Comparison of ENCODE assay signal across 40 cellular contexts in genomic region chr2:24222946-24223345, GRCh38. TPM values are rescaled to one million over a fixed set of nuclear protein-coding genes. Genes with fewer than 3 reads are reported as not detected.
"Had no signal": no experiment of that assay in that cellular context is flagged by ENCODE, and none has a peak within 500 bp of the region (broad histone marks: within the 10 kb centered on the region; RNA-seq: fewer than 3 reads in every experiment).

No MANE protein-coding gene starts in this region.

- H3K4me3 Mint-ChIP-seq: activated CD4-positive, alpha-beta memory T cell treated with anti-CD3 and anti-CD28 coated beads, Interleukin-2, amount 10 ng/mL, durations not matched to agents 7 days and 5 days; activated CD4-positive, alpha-beta T cell treated with anti-CD3 and anti-CD28 coated beads for 36 hours; activated CD4-positive, alpha-beta T cell treated with anti-CD3 and anti-CD28 coated beads, Interleukin-2, amount 10 ng/mL, durations not matched to agents 7 days and 5 days; activated CD8-positive, alpha-beta memory T cell treated with anti-CD3 and anti-CD28 coated beads, Interleukin-2, amount 10 ng/mL, durations not matched to agents 7 days and 5 days; activated CD8-positive, alpha-beta T cell treated with anti-CD3 and anti-CD28 coated beads, Interleukin-2, amount 10 ng/mL, durations not matched to agents 7 days and 5 days; activated naive CD4-positive, alpha-beta T cell treated with anti-CD3 and anti-CD28 coated beads, Interleukin-2, amount 10 ng/mL, durations not matched to agents 7 days and 5 days; activated naive CD4-positive, alpha-beta T cell treated with anti-CD3 and anti-CD28 coated beads, Interleukin-2, amount 50 U/mL, for 24 hours; activated naive CD8-positive, alpha-beta T cell; activated naive CD8-positive, alpha-beta T cell treated with anti-CD3 and anti-CD28 coated beads, Interleukin-2, amount 10 ng/mL, durations not matched to agents 7 days and 5 days; activated naive CD8-positive, alpha-beta T cell treated with anti-CD3 and anti-CD28 coated beads, Interleukin-2, amount 50 U/mL, for 24 hours; activated T-cell treated with anti-CD3 and anti-CD28 coated beads, Interleukin-2, amount 50 U/mL, for 24 hours; brain; central memory CD8-positive, alpha-beta T cell; T-helper 1 cell treated with Interleukin-12 subunit alpha and Interleukin-12 subunit beta and Interleukin-4 antibody, amounts not matched to agents 30 μg/mL and 1 μg/mL, for 36 hours; T-helper 2 cell treated with Interferon-gamma antibody and Interleukin-4, amounts not matched to agents 5 μg/mL and 100 μg/mL, for 36 hours; WTC11 had no signal

- H3K27ac ChIP-seq: ascending aorta, cardiac muscle cell, WERI-Rb-1 had no signal

- ATAC-seq: activated CD4-positive, alpha-beta T cell treated with anti-CD3 and anti-CD28 coated beads for 36 hours; activated CD4-positive, CD25-positive, alpha-beta regulatory T cell treated with anti-CD3 and anti-CD28 coated beads, Interleukin-2, amount 50 U/mL, for 24 hours; activated CD8-positive, alpha-beta memory T cell treated with anti-CD3 and anti-CD28 coated beads, Interleukin-2, amount 10 ng/mL, durations not matched to agents 7 days and 5 days; activated CD8-positive, alpha-beta T cell treated with anti-CD3 and anti-CD28 coated beads, Interleukin-2, amount 10 ng/mL, durations not matched to agents 7 days and 5 days; activated naive CD8-positive, alpha-beta T cell treated with anti-CD3 and anti-CD28 coated beads, Interleukin-2, amount 50 U/mL, for 24 hours; WTC11 had no signal

- H3K4me1 Mint-ChIP-seq: activated CD4-positive, alpha-beta memory T cell treated with anti-CD3 and anti-CD28 coated beads, Interleukin-2, amount 10 ng/mL, durations not matched to agents 7 days and 5 days; activated CD4-positive, alpha-beta T cell treated with anti-CD3 and anti-CD28 coated beads for 36 hours; activated CD4-positive, alpha-beta T cell treated with anti-CD3 and anti-CD28 coated beads, Interleukin-2, amount 10 ng/mL, durations not matched to agents 7 days and 5 days; activated naive CD4-positive, alpha-beta T cell treated with anti-CD3 and anti-CD28 coated beads, Interleukin-2, amount 10 ng/mL, durations not matched to agents 7 days and 5 days; activated naive CD4-positive, alpha-beta T cell treated with anti-CD3 and anti-CD28 coated beads, Interleukin-2, amount 50 U/mL, for 24 hours; activated naive CD8-positive, alpha-beta T cell treated with anti-CD3 and anti-CD28 coated beads, Interleukin-2, amount 10 ng/mL, durations not matched to agents 7 days and 5 days; activated naive CD8-positive, alpha-beta T cell treated with anti-CD3 and anti-CD28 coated beads, Interleukin-2, amount 50 U/mL, for 24 hours; WTC11 had no signal

- H3K4me1 ChIP-seq: ascending aorta had no signal

- H3K27me3 Mint-ChIP-seq: activated CD4-positive, alpha-beta memory T cell treated with anti-CD3 and anti-CD28 coated beads, Interleukin-2, amount 10 ng/mL, durations not matched to agents 7 days and 5 days; activated CD4-positive, alpha-beta T cell treated with anti-CD3 and anti-CD28 coated beads for 36 hours; activated CD4-positive, alpha-beta T cell treated with anti-CD3 and anti-CD28 coated beads, Interleukin-2, amount 10 ng/mL, durations not matched to agents 7 days and 5 days; activated CD8-positive, alpha-beta memory T cell treated with anti-CD3 and anti-CD28 coated beads, Interleukin-2, amount 10 ng/mL, durations not matched to agents 7 days and 5 days; activated naive CD4-positive, alpha-beta T cell treated with anti-CD3 and anti-CD28 coated beads, Interleukin-2, amount 10 ng/mL, durations not matched to agents 7 days and 5 days; activated naive CD4-positive, alpha-beta T cell treated with anti-CD3 and anti-CD28 coated beads, Interleukin-2, amount 50 U/mL, for 24 hours; activated naive CD8-positive, alpha-beta T cell; activated naive CD8-positive, alpha-beta T cell treated with anti-CD3 and anti-CD28 coated beads, Interleukin-2, amount 10 ng/mL, durations not matched to agents 7 days and 5 days; activated naive CD8-positive, alpha-beta T cell treated with anti-CD3 and anti-CD28 coated beads, Interleukin-2, amount 50 U/mL, for 24 hours; activated T-cell treated with anti-CD3 and anti-CD28 coated beads, Interleukin-2, amount 50 U/mL, for 24 hours; brain; central memory CD8-positive, alpha-beta T cell had no signal

- H3K9me3 ChIP-seq: ascending aorta had no signal

- H3K36me3 ChIP-seq: cardiac muscle cell, WERI-Rb-1 had no signal

- H3K36me3 Mint-ChIP-seq: activated naive CD8-positive, alpha-beta T cell treated with anti-CD3 and anti-CD28 coated beads, Interleukin-2, amount 10 ng/mL, durations not matched to agents 7 days and 5 days; WTC11 had no signal

- FAIRE-seq: bronchial epithelial cell, TTC549 had no signal

- H3K27ac Mint-ChIP-seq: activated CD4-positive, alpha-beta memory T cell treated with anti-CD3 and anti-CD28 coated beads, Interleukin-2, amount 10 ng/mL, durations not matched to agents 7 days and 5 days; activated CD4-positive, alpha-beta T cell treated with anti-CD3 and anti-CD28 coated beads for 36 hours; activated CD4-positive, alpha-beta T cell treated with anti-CD3 and anti-CD28 coated beads, Interleukin-2, amount 10 ng/mL, durations not matched to agents 7 days and 5 days; activated CD8-positive, alpha-beta memory T cell treated with anti-CD3 and anti-CD28 coated beads, Interleukin-2, amount 10 ng/mL, durations not matched to agents 7 days and 5 days; activated CD8-positive, alpha-beta T cell treated with anti-CD3 and anti-CD28 coated beads, Interleukin-2, amount 10 ng/mL, durations not matched to agents 7 days and 5 days; activated naive CD4-positive, alpha-beta T cell treated with anti-CD3 and anti-CD28 coated beads, Interleukin-2, amount 10 ng/mL, durations not matched to agents 7 days and 5 days; activated naive CD4-positive, alpha-beta T cell treated with anti-CD3 and anti-CD28 coated beads, Interleukin-2, amount 50 U/mL, for 24 hours; activated naive CD8-positive, alpha-beta T cell; activated naive CD8-positive, alpha-beta T cell treated with anti-CD3 and anti-CD28 coated beads, Interleukin-2, amount 10 ng/mL, durations not matched to agents 7 days and 5 days; activated naive CD8-positive, alpha-beta T cell treated with anti-CD3 and anti-CD28 coated beads, Interleukin-2, amount 50 U/mL, for 24 hours; activated T-cell treated with anti-CD3 and anti-CD28 coated beads, Interleukin-2, amount 50 U/mL, for 24 hours; activated T-helper 2 cell treated with anti-CD3 and anti-CD28 coated beads, Interferon-gamma antibody, Interleukin-2, Interleukin-4, amounts not matched to agents 10 μg/mL and 5 μg/mL and 100 μg/mL, durations not matched to agents 14 hours and 24 hours and 36 hours; brain; T-helper 1 cell treated with Interleukin-12 subunit alpha and Interleukin-12 subunit beta and Interleukin-4 antibody, amounts not matched to agents 30 μg/mL and 1 μg/mL, for 36 hours; T-helper 2 cell treated with Interferon-gamma antibody and Interleukin-4, amounts not matched to agents 5 μg/mL and 100 μg/mL, for 36 hours; WTC11 had no signal

- H3K27me3 ChIP-seq: ascending aorta, cardiac muscle cell had no signal

- H3K9me3 Mint-ChIP-seq: activated CD4-positive, alpha-beta memory T cell treated with anti-CD3 and anti-CD28 coated beads, Interleukin-2, amount 10 ng/mL, durations not matched to agents 7 days and 5 days; activated CD4-positive, alpha-beta T cell treated with anti-CD3 and anti-CD28 coated beads, Interleukin-2, amount 10 ng/mL, durations not matched to agents 7 days and 5 days; activated naive CD4-positive, alpha-beta T cell treated with anti-CD3 and anti-CD28 coated beads, Interleukin-2, amount 10 ng/mL, durations not matched to agents 7 days and 5 days; activated naive CD4-positive, alpha-beta T cell treated with anti-CD3 and anti-CD28 coated beads, Interleukin-2, amount 50 U/mL, for 24 hours; activated naive CD8-positive, alpha-beta T cell treated with anti-CD3 and anti-CD28 coated beads, Interleukin-2, amount 10 ng/mL, durations not matched to agents 7 days and 5 days; activated naive CD8-positive, alpha-beta T cell treated with anti-CD3 and anti-CD28 coated beads, Interleukin-2, amount 50 U/mL, for 24 hours; activated T-cell treated with anti-CD3 and anti-CD28 coated beads, Interleukin-2, amount 50 U/mL, for 24 hours; activated T-helper 2 cell treated with anti-CD3 and anti-CD28 coated beads, Interferon-gamma antibody, Interleukin-2, Interleukin-4, amounts not matched to agents 10 μg/mL and 5 μg/mL and 100 μg/mL, durations not matched to agents 14 hours and 24 hours and 36 hours; brain; central memory CD8-positive, alpha-beta T cell; T-helper 1 cell treated with Interleukin-12 subunit alpha and Interleukin-12 subunit beta and Interleukin-4 antibody, amounts not matched to agents 30 μg/mL and 1 μg/mL, for 36 hours; T-helper 2 cell treated with Interferon-gamma antibody and Interleukin-4, amounts not matched to agents 5 μg/mL and 100 μg/mL, for 36 hours; WTC11 had no signal

- DNase-seq: activated CD4-positive, alpha-beta memory T cell treated with anti-CD3 and anti-CD28 coated beads, Interleukin-2, amount 10 ng/mL, durations not matched to agents 7 days and 5 days; activated CD4-positive, alpha-beta T cell treated with anti-CD3 and anti-CD28 coated beads for 1 hour; activated CD4-positive, alpha-beta T cell treated with anti-CD3 and anti-CD28 coated beads for 36 hours; activated CD4-positive, alpha-beta T cell treated with anti-CD3 and anti-CD28 coated beads for 48 hours; activated CD4-positive, alpha-beta T cell treated with anti-CD3 and anti-CD28 coated beads, Interleukin-2, amount 10 ng/mL, durations not matched to agents 7 days and 5 days; activated CD4-positive, alpha-beta T cell treated with anti-CD3 and anti-CD28 coated beads, Interleukin-2, amount 50 U/mL, for 48 hours; activated CD4-positive, CD25-positive, alpha-beta regulatory T cell; activated CD8-positive, alpha-beta memory T cell treated with anti-CD3 and anti-CD28 coated beads for 24 hours; activated CD8-positive, alpha-beta memory T cell treated with anti-CD3 and anti-CD28 coated beads, Interleukin-2, amount 10 ng/mL, durations not matched to agents 7 days and 5 days; activated CD8-positive, alpha-beta memory T cell treated with anti-CD3 and anti-CD28 coated beads, Interleukin-2, amount 50 U/mL, for 48 hours; activated CD8-positive, alpha-beta T cell treated with anti-CD3 and anti-CD28 coated beads, Interleukin-2, amount 10 ng/mL, durations not matched to agents 7 days and 5 days; activated effector memory CD4-positive, alpha-beta T cell treated with Interleukin-2 at 50 U/mL for 16 hours; activated gamma-delta T cell; activated naive CD4-positive, alpha-beta T cell treated with anti-CD3 and anti-CD28 coated beads, Interleukin-2, amount 10 ng/mL, durations not matched to agents 7 days and 5 days; activated naive CD4-positive, alpha-beta T cell treated with Interleukin-2 at 50 U/mL for 16 hours; activated naive CD8-positive, alpha-beta T cell treated with anti-CD3 and anti-CD28 coated beads, Interleukin-2, amount 10 ng/mL, durations not matched to agents 7 days and 5 days; activated naive CD8-positive, alpha-beta T cell treated with anti-CD3 and anti-CD28 coated beads, Interleukin-2, amount 50 U/mL, for 24 hours; activated T-cell treated with anti-CD3 and anti-CD28 coated beads, Interleukin-2, amount 50 U/mL, for 24 hours; activated T-cell treated with anti-CD3 and anti-CD28 coated beads, Interleukin-2, amount 50 U/mL, for 48 hours; amygdala; anterior cingulate cortex; caudate nucleus; cerebellar nuclear complex; T-helper 1 cell; T-helper 2 cell; T-helper 9 cell; WERI-Rb-1 had no signal

- H3K4me3 ChIP-seq: ascending aorta, cardiac muscle cell had no signal

RNA-seq across cellular contexts. Expression of gene FAM228A, which starts 48.1 kb away (rescaled TPM):
- total RNA-seq: activated CD8-positive, alpha-beta memory T cell treated with anti-CD3 and anti-CD28 coated beads, Interleukin-2, amount 10 ng/mL, durations not matched to agents 7 days and 5 days; activated CD8-positive, alpha-beta T cell treated with anti-CD3 and anti-CD28 coated beads, Interleukin-2, amount 10 ng/mL, durations not matched to agents 7 days and 5 days; activated T-helper 2 cell treated with anti-CD3 and anti-CD28 coated beads, Interferon-gamma antibody, Interleukin-2, Interleukin-4, amounts not matched to agents 10 μg/mL and 5 μg/mL and 100 μg/mL, durations not matched to agents 14 hours and 24 hours and 36 hours; ascending aorta; bronchial epithelial cell had no signal
